Comparison of ENCODE assay signal across 25 cellular contexts in genomic region chr2:128039535-128039934, GRCh38. TPM values are rescaled to one million over a fixed set of nuclear protein-coding genes. Genes with fewer than 3 reads are reported as not detected.
DNase-seq lines count a peak whose midpoint lies in the region; ATAC-seq, FAIRE-seq and TF ChIP-seq lines count a peak whose summit lies in the region.
"Had no signal": no experiment of that assay in that cellular context is flagged by ENCODE, and none has a peak within 500 bp of the region (broad histone marks: within the 10 kb centered on the region; RNA-seq: fewer than 3 reads in every experiment).

No MANE protein-coding gene starts in this region.

- ATAC-seq in HepG2 (peak; percentile 71), right lobe of liver (no peak), GM23338 (no peak)
- ATAC-seq: GM12878, HCT116 had no signal

- no peaks in the 10 kb centered on the region for H3K79me1 ChIP-seq in neuronal stem cell (ENCODE audit: low read depth, low read length)

- no peak overlapping the region for H3K4ac ChIP-seq in neuronal stem cell (ENCODE audit: low read length)

- H2BK120ac ChIP-seq in neuronal stem cell (ENCODE audit: low read depth, low read length) = no peak overlapping the region

- H2AFZ ChIP-seq in HepG2 (ENCODE audit: low read length) (no peak overlapping the region), neuronal stem cell (ENCODE audit: low read length) (no peak overlapping the region), GM23338 (no peak overlapping the region)
- H2AFZ ChIP-seq: GM23248 had no signal

- in situ Hi-C loops in HepG2 (cut with HindIII; ENCODE audit: extremely low pct_ligation_motif_present, low pct_unique_long_range_greater_than_20kb) = no loop called here

- H3K27ac Mint-ChIP-seq in type B pancreatic cell (peak overlapping the region; percentile 81), GM23338 (no peak overlapping the region)
- H3K27ac Mint-ChIP-seq: CD4-positive, alpha-beta T cell; CD8-positive, alpha-beta memory T cell; H9 had no signal

- FAIRE-seq in HepG2 (lab: Jason Lieb, UNC) = no peak
- FAIRE-seq: A549, D721Med, GM12878, GM19239 had no signal

- no peaks in the 10 kb centered on the region for H3F3A ChIP-seq in GM23338 (replicated peaks; ENCODE audit: low read depth)

- H3K9ac ChIP-seq in HepG2 (ENCODE audit: insufficient read depth, low read depth, low read length) = no peak overlapping the region
- peak overlapping the region; percentile 40 for H3K9ac ChIP-seq in neuronal stem cell (ENCODE audit: low read depth, low read length, poor library complexity)
- H3K9ac ChIP-seq: BLaER1 treated with 17β-estradiol and CSF1 and Interleukin-3, amounts not matched to agents 10 nM and 100 nM; GM23248 had no signal

- no peaks in the 10 kb centered on the region for H3K4me1 Mint-ChIP-seq in type B pancreatic cell (ENCODE audit: unreplicated experiment)
- no peaks in the 10 kb centered on the region for H3K4me1 Mint-ChIP-seq in GM23338
- H3K4me1 Mint-ChIP-seq: CD14-positive monocyte; CD8-positive, alpha-beta memory T cell; H9 had no signal

- no peaks in the 10 kb centered on the region for H3K9me2 ChIP-seq in GM23338 (ENCODE audit: insufficient read depth)

- no peak overlapping the region for H3K27ac ChIP-seq in HepG2 (ENCODE audit: extremely low read length, insufficient read depth, low read length)
- H3K27ac ChIP-seq in right lobe of liver = no peak overlapping the region
- no peak overlapping the region for H3K27ac ChIP-seq in neuronal stem cell (replicated peaks; ENCODE audit: low read length)
- no peak overlapping the region for H3K27ac ChIP-seq in GM23338 (ENCODE audit: low read depth)
- H3K27ac ChIP-seq: A549; BLaER1 treated with 17β-estradiol and CSF1 and Interleukin-3, amounts not matched to agents 10 nM and 100 nM; GM23248 had no signal

- no peak overlapping the region for H4K91ac ChIP-seq in neuronal stem cell (ENCODE audit: low read depth, low read length, poor library complexity)

- H3K4me3 ChIP-seq in HepG2 (replicated peaks in 1 of 3; ENCODE audit: insufficient read depth in 1 of 3, low read depth in 2 of 3, low read length in 3 of 3) (no peak overlapping the region; a peak in 1 of 6 replicates), right lobe of liver (no peak overlapping the region), neuronal stem cell (ENCODE audit: low read length in 2 of 2) (peak overlapping the region in 1 of 2 donors; percentile 17), GM23338 (no peak overlapping the region)
- H3K4me3 ChIP-seq: A549; BLaER1 treated with 17β-estradiol and CSF1 and Interleukin-3, amounts not matched to agents 10 nM and 100 nM; GM12878; GM23248 had no signal

- no peak overlapping the region for H3K23ac ChIP-seq in neuronal stem cell (ENCODE audit: low read depth, low read length, poor library complexity)

- TF ChIP-seq POLR2A in HepG2 (IDR thresholded peaks at IDR 0.05; ENCODE audit: insufficient read depth in 1 of 2, low read depth in 2 of 2, low read length in 2 of 2) = no peak
- no peak for TF ChIP-seq POLR2A in right lobe of liver (IDR thresholded peaks at IDR 0.05)

- WGBS in HepG2 (ENCODE audit: low lambda C conversion rate) = 49% methylated on average over 9 of the region's 9 CpGs
- WGBS in right lobe of liver (ENCODE audit: insufficient coverage, low coverage, low lambda C conversion rate, missing lambda C conversion rate) = 60% methylated on average over 3 of the region's 9 CpGs
- WGBS in neuronal stem cell (ENCODE audit: extremely low coverage in 2 of 2, insufficient read length in 2 of 2, insufficient replicate concordance in 1 of 2), 2 donors = no CpG with 5 or more reads among the region's 9 CpGs

- H3K4me3 Mint-ChIP-seq in type B pancreatic cell (peak overlapping the region; percentile 25), GM23338 (no peak overlapping the region)
- H3K4me3 Mint-ChIP-seq: CD14-positive monocyte; CD4-positive, alpha-beta T cell; CD8-positive, alpha-beta memory T cell; H9 had no signal

- H3K27me3 Mint-ChIP-seq in type B pancreatic cell (no peaks in the 10 kb centered on the region), GM23338 (ENCODE audit: insufficient read depth, low read depth, poor library complexity) (peaks cover 1% of the 10 kb centered on the region)

- 0 out of 2 replicates have a peak overlapping the region, but pooled peaks have one; percentile 1 for H3K4me2 ChIP-seq in HepG2 (ENCODE audit: low read depth, low read length)
- H3K4me2 ChIP-seq in neuronal stem cell (ENCODE audit: insufficient read depth, low read length, poor library complexity, severe bottlenecking) = no peak overlapping the region
- no peak overlapping the region for H3K4me2 ChIP-seq in GM23338
- H3K4me2 ChIP-seq: A549; BLaER1 treated with 17β-estradiol and CSF1 and Interleukin-3, amounts not matched to agents 10 nM and 100 nM had no signal

- DNase-seq in HepG2 (ENCODE audit: low spot score) = no peak
- no peak for DNase-seq in right lobe of liver
- DNase-seq in neuronal stem cell (ENCODE audit: low spot score) = no peak
- no peak for DNase-seq in type B pancreatic cell (ENCODE audit: extremely low spot score, unreplicated experiment)
- no peak for DNase-seq in GM23338 (ENCODE audit: low spot score)
- DNase-seq in NCI-H2171 treated with DMSO at 0.1 percent for 48 hours (lab: John Stamatoyannopoulos, UW) = no peak
- DNase-seq: 8988T; ACHN; AML-193; BE2C; CD4-positive, alpha-beta T cell; CD8-positive, alpha-beta memory T cell; DMS 273 treated with DMSO at 0.1 percent for 48 hours; DMS79; EL; GDM1; GM23248; H9 had no signal

- no peak overlapping the region for H2AK5ac ChIP-seq in neuronal stem cell (ENCODE audit: low read depth, low read length)

- H3K36me3 Mint-ChIP-seq in type B pancreatic cell (peaks cover 5% of the 10 kb centered on the region), GM23338 (ENCODE audit: low read depth) (peaks cover 28% of the 10 kb centered on the region)
- H3K36me3 Mint-ChIP-seq: CD14-positive monocyte had no signal

- CTCF ChIA-PET in HepG2 (lab: Yijun Ruan, JAX; ENCODE audit: low intra/inter-chr PET ratio, low total read pairs) = no interaction called here

- no peak overlapping the region for H4K8ac ChIP-seq in neuronal stem cell (ENCODE audit: low read depth, low read length)

- no peaks in the 10 kb centered on the region for H4K20me1 ChIP-seq in HepG2 (ENCODE audit: insufficient read depth, low read length)
- H4K20me1 ChIP-seq in GM23338 (replicated peaks; ENCODE audit: insufficient read depth) = no peaks in the 10 kb centered on the region
- H4K20me1 ChIP-seq: BLaER1 treated with 17β-estradiol and CSF1 and Interleukin-3, amounts not matched to agents 10 nM and 100 nM had no signal

- TF ChIP-seq EP300 in HepG2 (IDR thresholded peaks at IDR 0.05; ENCODE audit: low read depth in 2 of 2, low read length in 2 of 2) (no peak), HepG2 (CRISPR knock-in tag; IDR thresholded peaks at IDR 0.05; ENCODE audit: borderline replicate concordance) (no peak)

- intact Hi-C loops in HepG2 (cut with micrococcal nuclease; ENCODE audit: unreplicated experiment) = no loop called here
- intact Hi-C loops in right lobe of liver (cut with DNase I) = no loop called here

- H2BK15ac ChIP-seq in neuronal stem cell (ENCODE audit: low read length) = no peak overlapping the region

- H3K79me2 ChIP-seq in HepG2 (ENCODE audit: insufficient read depth, low read length) (no peaks in the 10 kb centered on the region), GM23338 (replicated peaks; ENCODE audit: insufficient read depth) (no peaks in the 10 kb centered on the region)

- TF ChIP-seq CTCF in HepG2 (CRISPR knock-in tag; IDR thresholded peaks at IDR 0.05) (no peak), right lobe of liver (IDR thresholded peaks at IDR 0.05) (no peak), type B pancreatic cell (conservative IDR thresholded peaks at IDR 0.05) (no peak), GM23338 (conservative IDR thresholded peaks at IDR 0.05; ENCODE audit: low read depth in 2 of 2) (no peak)

- H3K4me1 ChIP-seq in HepG2 (ENCODE audit: insufficient read depth, low read length) (no peaks in the 10 kb centered on the region), right lobe of liver (no peaks in the 10 kb centered on the region), neuronal stem cell (ENCODE audit: control insufficient read depth in 2 of 2, insufficient read depth in 1 of 2, low read depth in 1 of 2, low read length in 2 of 2) (peaks cover 0 to 6% of the 10 kb centered on the region in 2 donors), GM23338 (ENCODE audit: insufficient read depth) (no peaks in the 10 kb centered on the region)
- H3K4me1 ChIP-seq: A549; BE2C; BLaER1 treated with 17β-estradiol and CSF1 and Interleukin-3, amounts not matched to agents 10 nM and 100 nM had no signal

- H3K9me3 ChIP-seq in HepG2 (ENCODE audit: low read length) (peaks cover 52% of the 10 kb centered on the region), right lobe of liver (peaks cover 0 to 5% (median 0%) of the 10 kb centered on the region in 4 donors), neuronal stem cell (replicated peaks in 1 of 2; ENCODE audit: control insufficient read depth in 2 of 2, insufficient read depth in 1 of 2, low read depth in 1 of 2, low read length in 2 of 2) (peaks cover 13 to 33% of the 10 kb centered on the region in 2 donors)
- H3K9me3 ChIP-seq: BE2C had no signal

- TF ChIP-seq RAD21 in HepG2 (CRISPR knock-in tag; IDR thresholded peaks at IDR 0.05) = no peak

- H3K14ac ChIP-seq in neuronal stem cell (ENCODE audit: low read length) = peak overlapping the region; percentile 17

- H2BK12ac ChIP-seq in neuronal stem cell (ENCODE audit: low read length) = no peak overlapping the region

- no peak overlapping the region for H2BK5ac ChIP-seq in neuronal stem cell (ENCODE audit: low read length)

- peaks cover 2 to 37% of the 10 kb centered on the region in 2 experiments; a peak in 4 of 5 replicates for H3K27me3 ChIP-seq in HepG2 (ENCODE audit: control insufficient read depth in 1 of 2, insufficient read depth in 2 of 2, low read length in 2 of 2)
- H3K27me3 ChIP-seq in right lobe of liver = no peaks in the 10 kb centered on the region
- peaks cover 0 to 12% (median 0%) of the 10 kb centered on the region in 3 experiments for H3K27me3 ChIP-seq in neuronal stem cell (ENCODE audit: control insufficient read depth in 3 of 3, insufficient read depth in 3 of 3, low read depth in 1 of 3, low read length in 3 of 3)
- no peaks in the 10 kb centered on the region for H3K27me3 ChIP-seq in GM23338 (ENCODE audit: insufficient read depth)
- H3K27me3 ChIP-seq: BE2C; BLaER1 treated with 17β-estradiol and CSF1 and Interleukin-3, amounts not matched to agents 10 nM and 100 nM had no signal

- H3K36me3 ChIP-seq in HepG2 (replicated peaks in 1 of 2; ENCODE audit: control insufficient read depth in 1 of 2, insufficient read depth in 2 of 2, low read length in 2 of 2) = no peaks in the 10 kb centered on the region
- no peaks in the 10 kb centered on the region for H3K36me3 ChIP-seq in right lobe of liver
- H3K36me3 ChIP-seq in neuronal stem cell (replicated peaks in 1 of 2; ENCODE audit: control insufficient read depth in 2 of 2, insufficient read depth in 2 of 2, low read length in 2 of 2) = no peaks in the 10 kb centered on the region
- H3K36me3 ChIP-seq in GM23338 (ENCODE audit: insufficient read depth) = peaks cover 10% of the 10 kb centered on the region; the same call in 1 of the 2 replicates
- H3K36me3 ChIP-seq: BE2C had no signal

- no TSS peak for BruUV-seq in HepG2 (replicated peaks; lab: Mats Ljungman, UMichigan)

- POLR2A ChIA-PET in HepG2 (lab: Yijun Ruan, JAX) = no interaction called here

- H3K18ac ChIP-seq in neuronal stem cell (ENCODE audit: low read length) = no peak overlapping the region

- H3K9me3 Mint-ChIP-seq in type B pancreatic cell (peaks cover 31% of the 10 kb centered on the region), GM23338 (peaks cover 68% of the 10 kb centered on the region)

RNA-seq across cellular contexts. Expression of gene SAP130, which starts 11.7 kb away (rescaled TPM):
- 11.1 and 14.5 TPM in 2 replicates for total RNA-seq in HepG2 (2016; rRNA removed; fragmentation: Illumina TruSeq; extraction: Trizol)
- total RNA-seq in HepG2 (2016; cell fraction: cytosol; rRNA removed; fragmentation: Illumina TruSeq; extraction: Trizol; ENCODE audit: low read depth) = 4.8 and 5.0 TPM in 2 replicates
- total RNA-seq in HepG2 (2016; cell fraction: insoluble cytoplasmic fraction; rRNA removed; fragmentation: Illumina TruSeq; extraction: Trizol) = 9.6 and 12.8 TPM in 2 replicates
- 9.9 and 10.8 TPM in 2 replicates for total RNA-seq in HepG2 (2016; cell fraction: membrane; rRNA removed; fragmentation: Illumina TruSeq; extraction: Trizol)
- total RNA-seq in HepG2 (2016; cell fraction: nucleus; rRNA removed; fragmentation: Illumina TruSeq; extraction: Trizol) = 9.9 and 12.6 TPM in 2 replicates
- 16.3 and 18.6 TPM in 2 replicates for polyA plus RNA-seq in HepG2 (2011; rRNA removed)
- 5.3 and 5.8 TPM in 2 replicates for polyA plus RNA-seq in HepG2 (2011; cell fraction: cytosol; rRNA removed)
- 20.4 and 27.2 TPM in 2 replicates for polyA plus RNA-seq in HepG2 (2011; cell fraction: nucleus; rRNA removed)
- polyA plus RNA-seq in HepG2 (2012) = 14.8 and 16.7 TPM in 2 replicates
- polyA plus RNA-seq in HepG2 (2016; cell fraction: cytosol; fragmentation: Illumina TruSeq; extraction: Trizol; ENCODE audit: low read depth) = 2.2 and 2.7 TPM in 2 replicates
- 22.5 and 29.3 TPM in 2 replicates for polyA plus RNA-seq in HepG2 (2016; cell fraction: insoluble cytoplasmic fraction; fragmentation: Illumina TruSeq; extraction: Trizol; ENCODE audit: low read depth)
- 7.3 and 8.9 TPM in 2 replicates for polyA plus RNA-seq in HepG2 (2016; cell fraction: membrane; fragmentation: Illumina TruSeq; extraction: Trizol; ENCODE audit: low read depth)
- 20.0 and 21.0 TPM in 2 replicates for polyA plus RNA-seq in HepG2 (2016; cell fraction: nucleus; fragmentation: Illumina TruSeq; extraction: Trizol; ENCODE audit: insufficient read depth, low read depth)
- 28.1 and 54.4 TPM in 2 replicates for polyA minus RNA-seq in HepG2 (2011; rRNA and poly(A)+ RNA removed; ENCODE audit: low replicate concordance)
- polyA minus RNA-seq in HepG2 (2011; cell fraction: cytosol; rRNA and poly(A)+ RNA removed) = 11.8 and 13.8 TPM in 2 replicates
- 16.5 and 19.1 TPM in 2 replicates for polyA minus RNA-seq in HepG2 (2011; cell fraction: nucleus; rRNA and poly(A)+ RNA removed)
- 10 to 100 TPM in 2 of 6 experiments, 1 to 10 TPM in 4; 5.0 to 11.5 (median 9.1) TPM for total RNA-seq in right lobe of liver
- 26.2 TPM for polyA plus RNA-seq in neuronal stem cell (2013, experiment 1 of 2)
- 26.2 TPM for polyA plus RNA-seq in neuronal stem cell (2013, experiment 2 of 2)
- 27.6 and 41.9 TPM in 2 replicates for total RNA-seq in type B pancreatic cell (ENCODE audit: low replicate concordance)
- total RNA-seq in GM23338 (2014; rRNA removed; shearing (Covaris generic)) = 28.7 and 35.1 TPM in 2 replicates
- 18.9 and 19.5 TPM in 2 replicates for polyA plus RNA-seq in GM23338 (2016; fragmentation: Nextera tagmentation; extraction: Ambion mirVana)

RNA-seq across cellular contexts. Expression of gene UGGT1, which starts 51.5 kb away (rescaled TPM):
- 56.4 and 83.2 TPM in 2 replicates for total RNA-seq in HepG2 (2016; rRNA removed; fragmentation: Illumina TruSeq; extraction: Trizol)
- total RNA-seq in HepG2 (2016; cell fraction: cytosol; rRNA removed; fragmentation: Illumina TruSeq; extraction: Trizol; ENCODE audit: low read depth) = 10.2 and 10.6 TPM in 2 replicates
- total RNA-seq in HepG2 (2016; cell fraction: insoluble cytoplasmic fraction; rRNA removed; fragmentation: Illumina TruSeq; extraction: Trizol) = 53.9 and 81.0 TPM in 2 replicates
- 15.1 and 16.2 TPM in 2 replicates for total RNA-seq in HepG2 (2016; cell fraction: membrane; rRNA removed; fragmentation: Illumina TruSeq; extraction: Trizol)
- total RNA-seq in HepG2 (2016; cell fraction: nucleus; rRNA removed; fragmentation: Illumina TruSeq; extraction: Trizol) = 99.0 and 108 TPM in 2 replicates
- 26.7 and 35.8 TPM in 2 replicates for polyA plus RNA-seq in HepG2 (2011; rRNA removed)
- polyA plus RNA-seq in HepG2 (2011; cell fraction: cytosol; rRNA removed) = 23.2 and 25.7 TPM in 2 replicates
- 23.0 and 23.4 TPM in 2 replicates for polyA plus RNA-seq in HepG2 (2011; cell fraction: nucleus; rRNA removed)
- 32.1 and 43.1 TPM in 2 replicates for polyA plus RNA-seq in HepG2 (2012)
- polyA plus RNA-seq in HepG2 (2016; cell fraction: cytosol; fragmentation: Illumina TruSeq; extraction: Trizol; ENCODE audit: low read depth) = 2.6 and 3.3 TPM in 2 replicates
- polyA plus RNA-seq in HepG2 (2016; cell fraction: insoluble cytoplasmic fraction; fragmentation: Illumina TruSeq; extraction: Trizol; ENCODE audit: low read depth) = 25.9 and 30.7 TPM in 2 replicates
- 4.8 and 6.9 TPM in 2 replicates for polyA plus RNA-seq in HepG2 (2016; cell fraction: membrane; fragmentation: Illumina TruSeq; extraction: Trizol; ENCODE audit: low read depth)
- polyA plus RNA-seq in HepG2 (2016; cell fraction: nucleus; fragmentation: Illumina TruSeq; extraction: Trizol; ENCODE audit: insufficient read depth, low read depth) = 80.4 and 80.6 TPM in 2 replicates
- 24.8 and 73.9 TPM in 2 replicates for polyA minus RNA-seq in HepG2 (2011; rRNA and poly(A)+ RNA removed; ENCODE audit: low replicate concordance)
- 59.4 and 63.1 TPM in 2 replicates for polyA minus RNA-seq in HepG2 (2011; cell fraction: cytosol; rRNA and poly(A)+ RNA removed)
- 73.8 and 83.4 TPM in 2 replicates for polyA minus RNA-seq in HepG2 (2011; cell fraction: nucleus; rRNA and poly(A)+ RNA removed)
- total RNA-seq in right lobe of liver = 10 to 100 TPM; 31.4 to 96.5 (median 41.4) TPM
- polyA plus RNA-seq in neuronal stem cell (2013, experiment 1 of 2) = 10.7 TPM
- 10.4 TPM for polyA plus RNA-seq in neuronal stem cell (2013, experiment 2 of 2)
- 43.8 and 51.1 TPM in 2 replicates for total RNA-seq in type B pancreatic cell (ENCODE audit: low replicate concordance)
- total RNA-seq in GM23338 (2014; rRNA removed; shearing (Covaris generic)) = 58.0 and 65.0 TPM in 2 replicates
- polyA plus RNA-seq in GM23338 (2016; fragmentation: Nextera tagmentation; extraction: Ambion mirVana) = 11.5 and 17.1 TPM in 2 replicates
